In genomic region chr3:156552973-156553372, GRCh38 we compare ENCODE assay signal across 9 cellular contexts. TPM values are rescaled to one million over a fixed set of nuclear protein-coding genes. Genes with fewer than 3 reads are reported as not detected.
DNase-seq lines count a peak whose midpoint lies in the region; ATAC-seq and TF ChIP-seq lines count a peak whose summit lies in the region.
"Had no signal": no experiment of that assay in that cellular context is flagged by ENCODE, and none has a peak within 500 bp of the region (broad histone marks: within the 10 kb centered on the region; RNA-seq: fewer than 3 reads in every experiment).

No MANE protein-coding gene starts in this region.

- DNase-seq in activated CD4-positive, alpha-beta T cell treated with anti-CD3 and anti-CD28 coated beads, Interleukin-2, amount 10 ng/mL, durations not matched to agents 24 days and 14 days: no peak
- DNase-seq in activated CD4-positive, alpha-beta T cell treated with anti-CD3 and anti-CD28 coated beads, Interleukin-2, amount 50 U/mL, for 4 hours: no peak
- DNase-seq in RKO (ENCODE audit: low spot score) (peak; percentile 53), epithelial cell of esophagus (ENCODE audit: low read depth) (no peak), psoas muscle (no peak), mesenteric fat pad (ENCODE audit: low spot score) (no peak), NCI-H526 (lab: John Stamatoyannopoulos, UW) (no peak)

- peak overlapping the region; percentile 97 for H3K4me3 Mint-ChIP-seq in activated CD4-positive, alpha-beta T cell treated with anti-CD3 and anti-CD28 coated beads, Interleukin-2, amount 10 ng/mL, durations not matched to agents 24 days and 14 days

- intact Hi-C loops in activated CD4-positive, alpha-beta T cell treated with anti-CD3 and anti-CD28 coated beads, Interleukin-2, amount 10 ng/mL, durations not matched to agents 24 days and 14 days (cut with micrococcal nuclease): no loop called here
- intact Hi-C loops in psoas muscle (cut with DNase I): loop anchor here in 1 of 2 donors (10.0 kb wide), 1 partner anchor 532 kb away; no protein-coding TSS in a partner anchor

- no peak for TF ChIP-seq EP300 in gastroesophageal sphincter (IDR thresholded peaks at IDR 0.05)

- ATAC-seq in psoas muscle (no peak), gastroesophageal sphincter (no peak)
- ATAC-seq: Right ventricle myocardium inferior had no signal

- peaks cover 49% of the 10 kb centered on the region for H3K4me1 Mint-ChIP-seq in activated CD4-positive, alpha-beta T cell treated with anti-CD3 and anti-CD28 coated beads, Interleukin-2, amount 10 ng/mL, durations not matched to agents 24 days and 14 days

- H3K36me3 Mint-ChIP-seq in activated CD4-positive, alpha-beta T cell treated with anti-CD3 and anti-CD28 coated beads, Interleukin-2, amount 10 ng/mL, durations not matched to agents 24 days and 14 days (ENCODE audit: low read depth): peaks cover 45% of the 10 kb centered on the region

- TF ChIP-seq POLR2A in gastroesophageal sphincter (IDR thresholded peaks at IDR 0.05): no peak

- H3K27me3 ChIP-seq in psoas muscle (ENCODE audit: insufficient read depth in 3 of 3, low read length in 2 of 3): no peaks in the 10 kb centered on the region
- no peaks in the 10 kb centered on the region for H3K27me3 ChIP-seq in gastroesophageal sphincter

- 75 to 84% (median 78%) methylated on average over 2 of the region's 2 CpGs for WGBS in psoas muscle, 3 donors
- WGBS in gastroesophageal sphincter (ENCODE audit: low coverage in 1 of 2), 2 donors: 55 to 57% methylated on average over 2 of the region's 2 CpGs

- H3K27ac ChIP-seq in psoas muscle (no peak overlapping the region), gastroesophageal sphincter (peak overlapping the region in 2 of 4 donors; percentile 91 to 92)

- no peak for TF ChIP-seq CTCF in epithelial cell of esophagus (IDR thresholded peaks at IDR 0.05; ENCODE audit: insufficient read depth, low read depth, low read length, missing control alignments)
- TF ChIP-seq CTCF in psoas muscle (IDR thresholded peaks at IDR 0.05): no peak
- no peak for TF ChIP-seq CTCF in gastroesophageal sphincter (IDR thresholded peaks at IDR 0.05)

- peaks cover 7% of the 10 kb centered on the region for H3K9me3 Mint-ChIP-seq in activated CD4-positive, alpha-beta T cell treated with anti-CD3 and anti-CD28 coated beads, Interleukin-2, amount 10 ng/mL, durations not matched to agents 24 days and 14 days

- H3K4me1 ChIP-seq in psoas muscle (peaks cover 47% of the 10 kb centered on the region), gastroesophageal sphincter (peaks cover 8 to 64% (median 13%) of the 10 kb centered on the region in 3 donors)

- H3K27ac Mint-ChIP-seq in activated CD4-positive, alpha-beta T cell treated with anti-CD3 and anti-CD28 coated beads, Interleukin-2, amount 10 ng/mL, durations not matched to agents 24 days and 14 days: no peak overlapping the region

- no peaks in the 10 kb centered on the region for H3K27me3 Mint-ChIP-seq in activated CD4-positive, alpha-beta T cell treated with anti-CD3 and anti-CD28 coated beads, Interleukin-2, amount 10 ng/mL, durations not matched to agents 24 days and 14 days

- H3K9me3 ChIP-seq in psoas muscle: no peaks in the 10 kb centered on the region
- no peaks in the 10 kb centered on the region for H3K9me3 ChIP-seq in gastroesophageal sphincter

- H3K4me3 ChIP-seq in epithelial cell of esophagus (ENCODE audit: low read length) (peak overlapping the region; percentile 87), psoas muscle (peak overlapping the region; percentile 80), gastroesophageal sphincter (peak overlapping the region in 1 of 2 donors; percentile 89)

- peaks cover 0 to 56% of the 10 kb centered on the region in 2 donors for H3K36me3 ChIP-seq in psoas muscle (ENCODE audit: insufficient read depth in 1 of 2, low read depth in 1 of 2)
- peaks cover 0 to 36% of the 10 kb centered on the region in 2 donors for H3K36me3 ChIP-seq in gastroesophageal sphincter

RNA-seq across cellular contexts. Expression of gene SSR3, which starts 1.9 kb away (rescaled TPM):
- total RNA-seq in activated CD4-positive, alpha-beta T cell treated with anti-CD3 and anti-CD28 coated beads, Interleukin-2, amount 10 ng/mL, durations not matched to agents 24 days and 14 days: 151 and 153 TPM in 2 replicates
- 100 to 1,000 TPM in 1 of 4 donors, 10 to 100 TPM in 3; 53.2 to 121 (median 71.0) TPM for total RNA-seq in psoas muscle
- polyA plus RNA-seq in psoas muscle: 100 to 1,000 TPM in 1 of 3 donors, 10 to 100 TPM in 2; 70.8 to 252 (median 81.6) TPM
- 100 to 1,000 TPM in 3 of 4 donors, 10 to 100 TPM in 1; 99.6 to 308 (median 165) TPM for total RNA-seq in gastroesophageal sphincter
- 196 TPM for total RNA-seq in mesenteric fat pad
